Comparison of ENCODE assay signal across 1 cellular context in genomic region chr20:32761417-32761830, GRCh38.
TF ChIP-seq lines count a peak whose summit lies in the region.

No MANE protein-coding gene starts in this region.

TF ChIP-seq in K562, 482 proteins besides CTCF, POLR2A, EP300 and RAD21 (continued from another document and continues in another):
- TF ChIP-seq CEBPZ (IDR thresholded peaks at IDR 0.05; ENCODE audit: borderline replicate concordance, low read depth, low read length) (no peak), NELFE (IDR thresholded peaks at IDR 0.05; ENCODE audit: insufficient read depth, insufficient read length) (no peak), MNT (conservative IDR thresholded peaks at IDR 0.05) (no peak; a peak in 1 of 4 replicates), KAT8 (IDR thresholded peaks at IDR 0.05; ENCODE audit: low read depth) (no peak), EP400 (IDR thresholded peaks at IDR 0.05) (no peak), ZMIZ1 (IDR thresholded peaks at IDR 0.05; ENCODE audit: low read depth in 2 of 2, low read length in 2 of 2) (no peak), GMEB1 (CRISPR knock-in tag; IDR thresholded peaks at IDR 0.05) (no peak), GABPB2 (CRISPR knock-in tag; conservative IDR thresholded peaks at IDR 0.05) (no peak), CTCFL (IDR thresholded peaks at IDR 0.05; ENCODE audit: borderline replicate concordance, insufficient read depth, low read depth, low read length, poor library complexity, severe bottlenecking) (no peak), ZBTB5 (IDR thresholded peaks at IDR 0.05) (no peak), HMG20B (CRISPR knock-in tag; IDR thresholded peaks at IDR 0.05) (no peak), CGGBP1 (CRISPR knock-in tag; IDR thresholded peaks at IDR 0.05) (no peak), ZBTB2 (IDR thresholded peaks at IDR 0.05) (no peak), MED1 (CRISPR knock-in tag; IDR thresholded peaks at IDR 0.05; ENCODE audit: borderline replicate concordance) (no peak), MIER1 (IDR thresholded peaks at IDR 0.05; ENCODE audit: low read depth) (no peak), ZKSCAN1 (IDR thresholded peaks at IDR 0.05; ENCODE audit: low read depth, low read length) (no peak), DNMT1 (IDR thresholded peaks at IDR 0.05) (no peak), NFRKB (IDR thresholded peaks at IDR 0.05; ENCODE audit: low read depth) (no peak), ZBTB26 (CRISPR knock-in tag; IDR thresholded peaks at IDR 0.05) (no peak), ZNF274 (IDR thresholded peaks at IDR 0.05; ENCODE audit: borderline replicate concordance, low read depth, low read length) (no peak), ZNF75A (CRISPR knock-in tag; IDR thresholded peaks at IDR 0.05) (no peak), XRCC3 (IDR thresholded peaks at IDR 0.05) (no peak)
